ENCODE assay signal across 1 cellular context in genomic region chr6:45491874-45492273, GRCh38.
TF ChIP-seq lines count a peak whose summit lies in the region.

No MANE protein-coding gene starts in this region.

TF ChIP-seq in WTC11, 78 proteins besides CTCF, POLR2A, EP300 and RAD21 (continued from another document):
- TF ChIP-seq STAT6 (CRISPR knock-in tag; conservative IDR thresholded peaks at IDR 0.05; ENCODE audit: low read depth) (no peak), RORB (CRISPR knock-in tag; IDR thresholded peaks at IDR 0.05) (no peak), ZNF416 (CRISPR knock-in tag; IDR thresholded peaks at IDR 0.05) (no peak)
